1 cellular context compared by ENCODE assay signal in genomic region chr1:31422505-31423319, GRCh38.
TF ChIP-seq lines count a peak whose summit lies in the region.

No MANE protein-coding gene starts in this region.

TF ChIP-seq in HepG2, 621 proteins besides CTCF, POLR2A, EP300 and RAD21 (continued from another document and continues in another):
- TF ChIP-seq DZIP1 (CRISPR knock-in tag; IDR thresholded peaks at IDR 0.05): no peak
- TF ChIP-seq PHF20 (CRISPR knock-in tag; IDR thresholded peaks at IDR 0.05): 0 out of 2 replicates have a peak, but pooled peaks have one; percentile 22
- no peak for TF ChIP-seq AFF4 (CRISPR knock-in tag; IDR thresholded peaks at IDR 0.05)
- TF ChIP-seq TGIF2 (CRISPR knock-in tag; IDR thresholded peaks at IDR 0.05): no peak
- TF ChIP-seq ZNF784 (CRISPR knock-in tag; IDR thresholded peaks at IDR 0.05; ENCODE audit: borderline replicate concordance): no peak
- TF ChIP-seq MBNL3 (CRISPR knock-in tag; conservative IDR thresholded peaks at IDR 0.05): no peak
- no peak for TF ChIP-seq DR1 (CRISPR knock-in tag; IDR thresholded peaks at IDR 0.05)
- no peak for TF ChIP-seq NR2F1 (CRISPR knock-in tag; IDR thresholded peaks at IDR 0.05)
- TF ChIP-seq FOXJ3 (CRISPR knock-in tag; IDR thresholded peaks at IDR 0.05; ENCODE audit: borderline replicate concordance): no peak
- no peak for TF ChIP-seq SOX6 (IDR thresholded peaks at IDR 0.05)
- no peak for TF ChIP-seq SOX6 (CRISPR knock-in tag; IDR thresholded peaks at IDR 0.05)
- no peak for TF ChIP-seq NR2C2 (CRISPR knock-in tag; IDR thresholded peaks at IDR 0.05; ENCODE audit: borderline replicate concordance)
- TF ChIP-seq ZNF274 (CRISPR knock-in tag; IDR thresholded peaks at IDR 0.05): no peak
- no peak for TF ChIP-seq RARG (CRISPR knock-in tag; IDR thresholded peaks at IDR 0.05; ENCODE audit: low read depth)
- TF ChIP-seq SIN3A (IDR thresholded peaks at IDR 0.05; ENCODE audit: borderline replicate concordance, low read depth, low read length): no peak
- TF ChIP-seq ZBTB1 (CRISPR knock-in tag; IDR thresholded peaks at IDR 0.05; ENCODE audit: borderline replicate concordance): no peak
- no peak for TF ChIP-seq NFE2 (CRISPR knock-in tag; IDR thresholded peaks at IDR 0.05)
- TF ChIP-seq CAMTA2 (CRISPR knock-in tag; IDR thresholded peaks at IDR 0.05; ENCODE audit: borderline replicate concordance): no peak
- TF ChIP-seq ZNF704 (CRISPR knock-in tag; IDR thresholded peaks at IDR 0.05; ENCODE audit: borderline replicate concordance): no peak
- TF ChIP-seq ZKSCAN1 (IDR thresholded peaks at IDR 0.05; ENCODE audit: low read length): peak; percentile 87
- no peak for TF ChIP-seq NR2F6 (IDR thresholded peaks at IDR 0.05)
- TF ChIP-seq NR2F6 (CRISPR knock-in tag; IDR thresholded peaks at IDR 0.05): peak; percentile 48; the same call in 1 of the 2 replicates
- no peak for TF ChIP-seq SRY (CRISPR knock-in tag; IDR thresholded peaks at IDR 0.05)
- no peak for TF ChIP-seq ZNF12 (CRISPR knock-in tag; IDR thresholded peaks at IDR 0.05)
- TF ChIP-seq ZNF709 (CRISPR knock-in tag; IDR thresholded peaks at IDR 0.05): no peak
- TF ChIP-seq KAT8 (CRISPR knock-in tag; IDR thresholded peaks at IDR 0.05): no peak
- no peak for TF ChIP-seq ZGPAT (CRISPR knock-in tag; IDR thresholded peaks at IDR 0.05)
- no peak for TF ChIP-seq TSC22D2 (CRISPR knock-in tag; IDR thresholded peaks at IDR 0.05; ENCODE audit: borderline replicate concordance)
- TF ChIP-seq BORCS8-MEF2B (CRISPR knock-in tag; IDR thresholded peaks at IDR 0.05): no peak
- no peak; the same call in 1 of the 2 replicates for TF ChIP-seq ZNF788 (CRISPR knock-in tag; IDR thresholded peaks at IDR 0.05; ENCODE audit: borderline replicate concordance)
- TF ChIP-seq SOX13 (IDR thresholded peaks at IDR 0.05): no peak
- TF ChIP-seq SOX13 (CRISPR knock-in tag; conservative IDR thresholded peaks at IDR 0.05 in 1 of 2, IDR thresholded peaks at IDR 0.05 in 1 of 2): no peak
- no peak for TF ChIP-seq ZNF543 (CRISPR knock-in tag; IDR thresholded peaks at IDR 0.05)
- no peak for TF ChIP-seq ZNF235 (CRISPR knock-in tag; IDR thresholded peaks at IDR 0.05; ENCODE audit: borderline replicate concordance)
- no peak for TF ChIP-seq GTF2F1 (IDR thresholded peaks at IDR 0.05; ENCODE audit: low read length)
- no peak for TF ChIP-seq MTF1 (CRISPR knock-in tag; IDR thresholded peaks at IDR 0.05)
- no peak for TF ChIP-seq SMAD3 (CRISPR knock-in tag; IDR thresholded peaks at IDR 0.05)
- no peak for TF ChIP-seq JDP2 (CRISPR knock-in tag; IDR thresholded peaks at IDR 0.05; ENCODE audit: borderline replicate concordance)
- TF ChIP-seq NCOA2 (CRISPR knock-in tag; IDR thresholded peaks at IDR 0.05): 0 out of 2 replicates have a peak, but pooled peaks have one; percentile 13
- no peak for TF ChIP-seq TAF15 (IDR thresholded peaks at IDR 0.05; ENCODE audit: low read depth, low read length, poor library complexity, severe bottlenecking)
- no peak for TF ChIP-seq ZNF142 (CRISPR knock-in tag; IDR thresholded peaks at IDR 0.05)
- TF ChIP-seq MEF2D (CRISPR knock-in tag; IDR thresholded peaks at IDR 0.05): no peak
- TF ChIP-seq IRX3 (CRISPR knock-in tag; IDR thresholded peaks at IDR 0.05; ENCODE audit: borderline replicate concordance, low read depth): no peak
- no peak for TF ChIP-seq ZNF282 (IDR thresholded peaks at IDR 0.05; ENCODE audit: partially characterized antibody)
- TF ChIP-seq MBD4 (IDR thresholded peaks at IDR 0.05; ENCODE audit: borderline replicate concordance, low read length): no peak
- no peak for TF ChIP-seq ADNP (CRISPR knock-in tag; IDR thresholded peaks at IDR 0.05)
- no peak for TF ChIP-seq BATF2 (CRISPR knock-in tag; IDR thresholded peaks at IDR 0.05)
- TF ChIP-seq ATF7 (IDR thresholded peaks at IDR 0.05): no peak
- TF ChIP-seq ATF7 (CRISPR knock-in tag; IDR thresholded peaks at IDR 0.05): no peak
- no peak for TF ChIP-seq ZNF768 (CRISPR knock-in tag; IDR thresholded peaks at IDR 0.05)
- TF ChIP-seq SYNCRIP (IDR thresholded peaks at IDR 0.05; ENCODE audit: insufficient read depth, low read depth, low read length): no peak
- TF ChIP-seq XBP1 (CRISPR knock-in tag; IDR thresholded peaks at IDR 0.05): no peak
- no peak for TF ChIP-seq ZNF781 (CRISPR knock-in tag; IDR thresholded peaks at IDR 0.05; ENCODE audit: borderline replicate concordance, not compliant biosample characterization)
- TF ChIP-seq TFE3 (CRISPR knock-in tag; IDR thresholded peaks at IDR 0.05): peak; percentile 31; the same call in 1 of the 2 replicates
